Comparison of ENCODE assay signal across 5 cellular contexts in genomic region chr7:72963056-72963455, GRCh38. TPM values are rescaled to one million over a fixed set of nuclear protein-coding genes. Genes with fewer than 3 reads are reported as not detected.
"Had no signal": no experiment of that assay in that cellular context is flagged by ENCODE, and none has a peak within 500 bp of the region (broad histone marks: within the 10 kb centered on the region; RNA-seq: fewer than 3 reads in every experiment).

No MANE protein-coding gene starts in this region.

RNA-seq across cellular contexts. Expression of gene TRIM74, which starts 6.2 kb away (rescaled TPM):
- total RNA-seq: PC-3, RPMI7951, SJCRH30, SJSA1, SK-MEL-5 had no signal
